Comparison of ENCODE assay signal across 8 cellular contexts in the genomic region with DNA sequence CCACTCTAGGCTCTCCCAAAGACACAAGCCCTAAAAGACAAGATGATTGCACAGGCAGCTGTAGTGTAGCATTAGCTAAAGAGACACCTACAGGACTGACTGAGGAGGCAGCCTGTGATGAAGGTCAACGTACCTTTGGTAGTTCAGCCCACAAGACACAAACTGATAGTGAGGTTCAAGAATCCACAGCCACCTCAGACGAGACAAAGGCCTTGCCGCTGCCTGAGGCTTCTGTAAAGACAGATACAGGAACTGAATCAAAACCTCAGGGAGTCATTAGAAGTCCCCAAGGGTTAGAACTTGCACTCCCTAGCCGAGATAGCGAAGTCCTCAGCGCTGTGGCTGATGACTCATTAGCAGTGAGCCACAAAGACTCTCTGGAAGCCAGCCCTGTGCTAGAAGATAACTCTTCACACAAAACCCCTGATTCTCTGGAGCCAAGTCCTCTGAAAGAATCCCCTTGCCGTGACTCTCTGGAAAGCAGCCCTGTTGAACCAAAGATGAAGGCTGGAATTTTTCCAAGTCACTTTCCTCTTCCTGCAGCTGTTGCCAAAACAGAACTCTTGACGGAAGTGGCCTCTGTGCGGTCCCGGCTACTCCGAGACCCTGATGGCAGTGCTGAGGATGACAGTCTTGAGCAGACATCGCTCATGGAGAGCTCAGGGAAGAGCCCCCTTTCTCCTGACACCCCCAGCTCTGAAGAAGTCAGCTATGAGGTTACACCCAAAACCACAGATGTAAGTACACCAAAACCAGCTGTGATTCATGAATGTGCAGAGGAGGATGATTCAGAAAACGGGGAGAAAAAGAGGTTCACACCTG.
A peak's percentile ranks its signal among the peaks of the same experiment; 100 is the strongest.
DNase-seq lines count a peak whose midpoint lies in the region; ATAC-seq and TF ChIP-seq lines count a peak whose summit lies in the region.

No MANE protein-coding gene starts in this region.

- H3K36me3 Mint-ChIP-seq in endothelial cell (ENCODE audit: low read depth, unreplicated experiment), result peaks cover 18% of the 10 kb centered on the region

- ATAC-seq in HG02588 (IDR thresholded peaks at IDR 0.05; ENCODE audit: unreplicated experiment), result peak; percentile 99

- H3K27ac Mint-ChIP-seq in endothelial cell (ENCODE audit: unreplicated experiment), result no peak overlapping the region

- H3K4me3 ChIP-seq in fibroblast of the aortic adventitia (ENCODE audit: low read depth, low read length), result no peak overlapping the region

- no peaks in the 10 kb centered on the region for H3K4me1 Mint-ChIP-seq in endothelial cell (ENCODE audit: unreplicated experiment)

- H3K9me3 Mint-ChIP-seq in endothelial cell (ENCODE audit: unreplicated experiment), result no peaks in the 10 kb centered on the region

- no peak overlapping the region for H3K4me3 Mint-ChIP-seq in endothelial cell (ENCODE audit: unreplicated experiment)

- DNase-seq in GM13976 (ENCODE audit: low spot score) (peak; percentile 55), NAMALWA (ENCODE audit: low spot score) (peak; percentile 47), fibroblast of the aortic adventitia (ENCODE audit: low read depth) (peak; percentile 96), endothelial cell (ENCODE audit: low spot score) (no peak), middle frontal gyrus (ENCODE audit: extremely low spot score, low spot score) (no peak)
- peak; percentile 21 to 57 (median 34) for DNase-seq in activated CD8-positive, alpha-beta memory T cell treated with anti-CD3 and anti-CD28 coated beads for 48 hours (ENCODE audit: low read depth in 2 of 3, low spot score in 2 of 3)
- DNase-seq in stimulated activated CD4-positive, alpha-beta T cell treated with anti-CD3 and anti-CD28 coated beads, Interleukin-12 subunit alpha, Interleukin-12 subunit beta, amount 100 ng/mL, for 4 hours, result peak; percentile 52

- peak; percentile 29 for TF ChIP-seq CTCF in GM13976 (IDR thresholded peaks at IDR 0.05; ENCODE audit: borderline replicate concordance, control extremely low read depth, extremely low read depth, insufficient read depth, missing control alignments)
- TF ChIP-seq CTCF in fibroblast of the aortic adventitia (IDR thresholded peaks at IDR 0.05; ENCODE audit: insufficient read depth, low read length), result peak; percentile 28
- no peak for TF ChIP-seq CTCF in endothelial cell (IDR thresholded peaks at IDR 0.05; ENCODE audit: unreplicated experiment)

- in situ Hi-C loops in GM13976 (cut with MboI; ENCODE audit: low sequenced_read_pairs, unreplicated experiment), result no loop called here

- H3K27me3 Mint-ChIP-seq in endothelial cell (ENCODE audit: unreplicated experiment), result no peaks in the 10 kb centered on the region

Comparison
In these comparisons a context has a peak if more than half of its experiments do, and no peak if none do; other contexts are left out.
1. DNase-seq: peak in GM13976 (single experiment), NAMALWA (single experiment), activated CD8-positive, alpha-beta memory T cell treated with anti-CD3 and anti-CD28 coated beads for 48 hours (3 of 3), fibroblast of the aortic adventitia (single experiment) and stimulated activated CD4-positive, alpha-beta T cell treated with anti-CD3 and anti-CD28 coated beads, Interleukin-12 subunit alpha, Interleukin-12 subunit beta, amount 100 ng/mL, for 4 hours (single experiment); none in endothelial cell (single experiment) and middle frontal gyrus (single experiment).